Comparison of ENCODE assay signal across 8 cellular contexts in the genomic region with DNA sequence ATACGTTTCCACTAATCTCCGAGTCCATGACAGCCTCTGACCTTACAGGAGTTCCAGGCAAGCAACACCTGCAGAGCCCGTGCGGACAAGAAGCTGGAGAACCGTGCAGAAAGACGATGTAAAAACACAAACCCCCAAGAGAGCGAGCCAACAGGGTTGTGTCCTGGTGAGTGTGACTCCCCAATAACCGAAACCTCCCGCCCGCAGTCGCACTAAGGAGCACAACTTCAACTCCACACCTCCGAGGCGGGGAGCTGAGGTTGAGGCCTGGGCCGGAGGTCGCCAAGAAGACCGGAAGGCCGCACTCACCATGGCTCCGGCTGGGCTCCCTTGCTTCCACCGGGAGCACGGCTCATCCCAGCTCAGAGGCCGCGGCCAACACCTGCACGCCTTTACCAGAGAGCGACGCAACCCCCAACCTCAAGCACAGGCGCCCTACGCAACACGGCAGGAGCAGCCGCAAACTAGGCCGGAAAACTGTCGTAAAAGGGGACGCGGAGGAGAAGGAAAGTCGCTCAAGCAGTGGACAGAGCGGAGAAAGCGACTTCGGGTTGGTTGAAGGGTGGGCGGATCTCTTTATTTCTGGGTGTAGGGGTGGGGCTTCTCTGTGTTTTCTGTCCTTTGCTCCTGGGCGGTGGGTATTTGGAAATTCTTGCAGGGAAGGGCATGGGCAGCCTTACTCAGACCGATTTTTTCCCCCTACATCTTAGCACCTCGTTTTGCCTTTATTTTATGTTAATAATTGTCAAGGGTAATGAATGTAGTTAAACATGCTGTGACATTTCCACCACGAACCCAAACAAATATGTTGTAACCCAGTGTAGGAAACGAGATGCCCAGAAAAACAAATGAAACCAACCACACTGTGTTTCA. TPM values are rescaled to one million over a fixed set of nuclear protein-coding genes. Genes with fewer than 3 reads are reported as not detected.
DNase-seq lines count a peak whose midpoint lies in the region; ATAC-seq, FAIRE-seq and TF ChIP-seq lines count a peak whose summit lies in the region.

DNAJC19 (minus strand) TSS at position 446 of the 873 bp plus-strand sequence; CDS start at position 312, 134 bp downstream.

- H3K36me3 ChIP-seq in body of pancreas (replicated peaks in 1 of 2; ENCODE audit: insufficient read depth in 1 of 2, low read depth in 2 of 2): no peaks in the 10 kb centered on the region

- H3K4me3 ChIP-seq in body of pancreas: peak within 1 kb of the TSS; percentile 41 to 46

- ATAC-seq in GM18520 (IDR thresholded peaks at IDR 0.05; ENCODE audit: unreplicated experiment) (peak; percentile 89), HG03064 (IDR thresholded peaks at IDR 0.05; ENCODE audit: low read depth, unreplicated experiment) (peak; percentile 99), body of pancreas (peak; percentile 99), sciatic nerve (peak; percentile 99)

- peak within 1 kb of the TSS; percentile 87 for H3K27ac ChIP-seq in 22Rv1
- H3K27ac ChIP-seq in body of pancreas: peak within 1 kb of the TSS; percentile 69 to 93 (median 82)

- 0% methylated on average over 39 to 43 of the region's 43 CpGs for WGBS in body of pancreas, 2 donors

- peak; percentile 68 for FAIRE-seq in TTC549 (lab: Jason Lieb, UNC)

- no peaks in the 10 kb centered on the region for H3K27me3 ChIP-seq in body of pancreas

- DNase-seq in NCI-H2107 treated with DMSO at 0.1 percent for 48 hours (lab: John Stamatoyannopoulos, UW; ENCODE audit: unreplicated experiment): peak; percentile 100
- DNase-seq in body of pancreas: peak; percentile 93 to 97 (median 95)
- peak; percentile 97 for DNase-seq in iPS DF 19.7 (ENCODE audit: low read depth, low spot score)
- DNase-seq in sciatic nerve (ENCODE audit: low spot score): peak; percentile 93

- H3K4me1 ChIP-seq in body of pancreas: peaks cover 14% of the 10 kb centered on the region

- TF ChIP-seq POLR2A in body of pancreas (IDR thresholded peaks at IDR 0.05): peak; percentile 80 to 96 (median 94)

- no peaks in the 10 kb centered on the region for H3K9me3 ChIP-seq in body of pancreas

- intact Hi-C loops in body of pancreas (cut with DNase I) (no loop called here), sciatic nerve (cut with DNase I) (no loop called here)

- TF ChIP-seq CTCF in 22Rv1 (IDR thresholded peaks at IDR 0.05) (no peak), body of pancreas (IDR thresholded peaks at IDR 0.05) (peak in 1 of 7 experiments; percentile 10)

RNA-seq across cellular contexts. Expression of gene DNAJC19, which starts in this region (rescaled TPM):
- total RNA-seq in body of pancreas (10 to 100 TPM; 21.8 to 42.5 TPM), sciatic nerve (51.8 TPM)

Comparison
In these comparisons a context has a peak if more than half of its experiments do, and no peak if none do; other contexts are left out.
1. Peak in every context shown above with its lines: DNase-seq, ATAC-seq, H3K4me3 ChIP-seq and H3K27ac ChIP-seq.